ENCODE assay signal across 1 cellular context in genomic region chr20:57432480-57432873, GRCh38.
TF ChIP-seq lines count a peak whose summit lies in the region.

No MANE protein-coding gene starts in this region.

TF ChIP-seq in K562, 482 proteins besides CTCF, POLR2A, EP300 and RAD21 (continued from another document):
- TF ChIP-seq RERE (CRISPR knock-in tag; IDR thresholded peaks at IDR 0.05; ENCODE audit: borderline replicate concordance) = no peak
- peak; percentile 19 to 47; a peak in 2 of 4 replicates for TF ChIP-seq HDAC1 (IDR thresholded peaks at IDR 0.05)
- TF ChIP-seq RBM39 (optimal IDR thresholded peaks at IDR 0.05; ENCODE audit: low read depth, low read length) = no peak
- peak; percentile 44 to 84; a peak in 2 of 4 replicates for TF ChIP-seq RCOR1 (IDR thresholded peaks at IDR 0.05; ENCODE audit: borderline replicate concordance in 1 of 2, low read depth in 2 of 2, low read length in 2 of 2)
- TF ChIP-seq PHF20 (IDR thresholded peaks at IDR 0.05; ENCODE audit: partially characterized antibody) = peak; percentile 50
- TF ChIP-seq ADNP (tag; IDR thresholded peaks at IDR 0.05) = peak; percentile 95
- 0 out of 2 replicates have a peak, but pooled peaks have one; percentile 48 for TF ChIP-seq PTBP1 (IDR thresholded peaks at IDR 0.05; ENCODE audit: low read depth, low read length)
- TF ChIP-seq ZNF24 (IDR thresholded peaks at IDR 0.05) = 0 out of 2 replicates have a peak, but pooled peaks have one; percentile 14
- no peak for TF ChIP-seq SNIP1 (IDR thresholded peaks at IDR 0.05; ENCODE audit: low read depth)
- 0 out of 2 replicates have a peak, but pooled peaks have one; percentile 2 for TF ChIP-seq ATF7 (IDR thresholded peaks at IDR 0.05)
- no peak for TF ChIP-seq ID3 (CRISPR knock-in tag; IDR thresholded peaks at IDR 0.05)
- 0 out of 2 replicates have a peak, but pooled peaks have one; percentile 36 for TF ChIP-seq ID3 (tag; IDR thresholded peaks at IDR 0.05)
- peak; percentile 88 for TF ChIP-seq CHD4 (IDR thresholded peaks at IDR 0.05; ENCODE audit: insufficient read depth, insufficient replicate concordance, low read depth, low read length, poor library complexity, severe bottlenecking)
- peak in 1 of 2 experiments; percentile 63; a peak in 1 of 4 replicates for TF ChIP-seq ARNT (IDR thresholded peaks at IDR 0.05)
- peak; percentile 92; the same call in 1 of the 2 replicates for TF ChIP-seq HDAC2 (IDR thresholded peaks at IDR 0.05)
- TF ChIP-seq SLC30A9 (CRISPR knock-in tag; IDR thresholded peaks at IDR 0.05) = no peak
- peak; percentile 92 to 95 for TF ChIP-seq KDM1A (IDR thresholded peaks at IDR 0.05)
- TF ChIP-seq JUND (IDR thresholded peaks at IDR 0.05; ENCODE audit: borderline replicate concordance, low read depth, low read length) = no peak
- TF ChIP-seq JUND (tag; IDR thresholded peaks at IDR 0.05; ENCODE audit: borderline replicate concordance, low read depth, low read length) = peak; percentile 7; the same call in 1 of the 3 replicates
